Comparison of ENCODE assay signal across 1 cellular context in the genomic region with DNA sequence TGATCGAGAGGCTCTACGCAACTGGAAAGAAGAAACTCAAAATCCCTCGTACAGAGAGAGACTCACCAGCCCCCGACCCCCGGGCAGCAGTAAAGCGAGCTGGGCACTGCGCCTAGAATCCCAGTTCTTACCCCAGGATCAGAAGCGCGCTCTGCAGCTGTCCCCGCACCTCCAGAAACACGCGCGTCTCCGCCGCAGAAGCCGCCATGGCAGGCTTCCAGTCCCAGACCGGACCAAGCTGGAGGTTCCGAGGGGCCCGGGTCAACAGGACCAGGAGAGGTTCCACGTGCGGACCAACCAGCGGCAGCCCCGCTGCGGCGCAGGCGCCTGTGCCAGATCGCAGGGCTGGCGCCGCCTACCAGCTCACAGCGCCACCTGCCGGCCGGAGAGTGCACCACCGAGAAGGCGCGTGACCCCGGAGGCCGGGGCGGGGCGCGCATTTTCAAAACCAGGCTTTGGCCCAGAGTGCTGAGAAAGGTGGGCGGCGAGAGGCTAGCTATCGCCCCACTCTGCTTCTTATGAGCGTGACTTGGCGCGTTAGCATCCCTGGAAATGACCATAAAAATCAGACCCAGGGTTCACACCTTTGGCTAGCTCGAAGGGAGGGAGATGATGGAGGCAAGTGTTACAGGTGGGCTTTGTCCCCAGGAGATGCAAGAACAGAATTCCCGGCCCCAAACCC.
TF ChIP-seq lines count a peak whose summit lies in the region.

A gene with protein sequence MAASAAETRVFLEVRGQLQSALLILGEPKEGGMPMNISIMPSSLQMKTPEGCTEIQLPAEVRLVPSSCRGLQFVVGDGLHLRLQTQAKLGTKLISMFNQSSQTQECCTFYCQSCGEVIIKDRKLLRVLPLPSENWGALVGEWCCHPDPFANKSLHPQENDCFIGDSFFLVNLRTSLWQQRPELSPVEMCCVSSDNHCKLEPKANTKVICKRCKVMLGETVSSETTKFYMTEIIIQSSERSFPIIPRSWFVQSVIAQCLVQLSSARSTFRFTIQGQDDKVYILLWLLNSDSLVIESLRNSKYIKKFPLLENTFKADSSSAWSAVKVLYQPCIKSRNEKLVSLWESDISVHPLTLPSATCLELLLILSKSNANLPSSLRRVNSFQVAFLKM (minus strand): TSS at position 331 of the 682 bp plus-strand sequence. CDS start 123 bp downstream, at position 208.

TF ChIP-seq in HEK293, 187 proteins besides CTCF, POLR2A, EP300 and RAD21 (continued from another document):
- TF ChIP-seq, protein P1, sequence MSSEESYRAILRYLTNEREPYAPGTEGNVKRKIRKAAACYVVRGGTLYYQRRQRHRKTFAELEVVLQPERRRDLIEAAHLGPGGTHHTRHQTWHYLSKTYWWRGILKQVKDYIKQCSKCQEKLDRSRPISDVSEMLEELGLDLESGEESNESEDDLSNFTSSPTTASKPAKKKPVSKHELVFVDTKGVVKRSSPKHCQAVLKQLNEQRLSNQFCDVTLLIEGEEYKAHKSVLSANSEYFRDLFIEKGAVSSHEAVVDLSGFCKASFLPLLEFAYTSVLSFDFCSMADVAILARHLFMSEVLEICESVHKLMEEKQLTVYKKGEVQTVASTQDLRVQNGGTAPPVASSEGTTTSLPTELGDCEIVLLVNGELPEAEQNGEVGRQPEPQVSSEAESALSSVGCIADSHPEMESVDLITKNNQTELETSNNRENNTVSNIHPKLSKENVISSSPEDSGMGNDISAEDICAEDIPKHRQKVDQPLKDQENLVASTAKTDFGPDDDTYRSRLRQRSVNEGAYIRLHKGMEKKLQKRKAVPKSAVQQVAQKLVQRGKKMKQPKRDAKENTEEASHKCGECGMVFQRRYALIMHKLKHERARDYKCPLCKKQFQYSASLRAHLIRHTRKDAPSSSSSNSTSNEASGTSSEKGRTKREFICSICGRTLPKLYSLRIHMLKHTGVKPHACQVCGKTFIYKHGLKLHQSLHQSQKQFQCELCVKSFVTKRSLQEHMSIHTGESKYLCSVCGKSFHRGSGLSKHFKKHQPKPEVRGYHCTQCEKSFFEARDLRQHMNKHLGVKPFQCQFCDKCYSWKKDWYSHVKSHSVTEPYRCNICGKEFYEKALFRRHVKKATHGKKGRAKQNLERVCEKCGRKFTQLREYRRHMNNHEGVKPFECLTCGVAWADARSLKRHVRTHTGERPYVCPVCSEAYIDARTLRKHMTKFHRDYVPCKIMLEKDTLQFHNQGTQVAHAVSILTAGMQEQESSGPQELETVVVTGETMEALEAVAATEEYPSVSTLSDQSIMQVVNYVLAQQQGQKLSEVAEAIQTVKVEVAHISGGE (tag by site-specific recombination; conservative IDR thresholded peaks at IDR 0.05; ENCODE audit: low read depth): peak; percentile 37
- TF ChIP-seq OVOL3 (tag by site-specific recombination; IDR thresholded peaks at IDR 0.05) (no peak), BCL11B (tag by site-specific recombination; IDR thresholded peaks at IDR 0.05; ENCODE audit: low read depth) (peak; percentile 49; the same call in 1 of the 2 replicates), ZNF404 (tag by site-specific recombination; IDR thresholded peaks at IDR 0.05) (no peak), ZNF792 (tag by site-specific recombination; IDR thresholded peaks at IDR 0.05) (0 out of 2 replicates have a peak, but pooled peaks have one; percentile 9), SETDB1 (IDR thresholded peaks at IDR 0.05; ENCODE audit: insufficient read length, low read length) (peak; percentile 25), ZNF501 (tag by site-specific recombination; IDR thresholded peaks at IDR 0.05) (peak; percentile 97)
- TF ChIP-seq, protein P2, sequence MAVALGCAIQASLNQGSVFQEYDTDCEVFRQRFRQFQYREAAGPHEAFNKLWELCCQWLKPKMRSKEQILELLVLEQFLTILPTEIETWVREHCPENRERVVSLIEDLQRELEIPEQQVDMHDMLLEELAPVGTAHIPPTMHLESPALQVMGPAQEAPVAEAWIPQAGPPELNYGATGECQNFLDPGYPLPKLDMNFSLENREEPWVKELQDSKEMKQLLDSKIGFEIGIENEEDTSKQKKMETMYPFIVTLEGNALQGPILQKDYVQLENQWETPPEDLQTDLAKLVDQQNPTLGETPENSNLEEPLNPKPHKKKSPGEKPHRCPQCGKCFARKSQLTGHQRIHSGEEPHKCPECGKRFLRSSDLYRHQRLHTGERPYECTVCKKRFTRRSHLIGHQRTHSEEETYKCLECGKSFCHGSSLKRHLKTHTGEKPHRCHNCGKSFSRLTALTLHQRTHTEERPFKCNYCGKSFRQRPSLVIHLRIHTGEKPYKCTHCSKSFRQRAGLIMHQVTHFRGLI (tag by site-specific recombination; IDR thresholded peaks at IDR 0.05): peak; percentile 53; the same call in 1 of the 2 replicates
- TF ChIP-seq, protein P3, sequence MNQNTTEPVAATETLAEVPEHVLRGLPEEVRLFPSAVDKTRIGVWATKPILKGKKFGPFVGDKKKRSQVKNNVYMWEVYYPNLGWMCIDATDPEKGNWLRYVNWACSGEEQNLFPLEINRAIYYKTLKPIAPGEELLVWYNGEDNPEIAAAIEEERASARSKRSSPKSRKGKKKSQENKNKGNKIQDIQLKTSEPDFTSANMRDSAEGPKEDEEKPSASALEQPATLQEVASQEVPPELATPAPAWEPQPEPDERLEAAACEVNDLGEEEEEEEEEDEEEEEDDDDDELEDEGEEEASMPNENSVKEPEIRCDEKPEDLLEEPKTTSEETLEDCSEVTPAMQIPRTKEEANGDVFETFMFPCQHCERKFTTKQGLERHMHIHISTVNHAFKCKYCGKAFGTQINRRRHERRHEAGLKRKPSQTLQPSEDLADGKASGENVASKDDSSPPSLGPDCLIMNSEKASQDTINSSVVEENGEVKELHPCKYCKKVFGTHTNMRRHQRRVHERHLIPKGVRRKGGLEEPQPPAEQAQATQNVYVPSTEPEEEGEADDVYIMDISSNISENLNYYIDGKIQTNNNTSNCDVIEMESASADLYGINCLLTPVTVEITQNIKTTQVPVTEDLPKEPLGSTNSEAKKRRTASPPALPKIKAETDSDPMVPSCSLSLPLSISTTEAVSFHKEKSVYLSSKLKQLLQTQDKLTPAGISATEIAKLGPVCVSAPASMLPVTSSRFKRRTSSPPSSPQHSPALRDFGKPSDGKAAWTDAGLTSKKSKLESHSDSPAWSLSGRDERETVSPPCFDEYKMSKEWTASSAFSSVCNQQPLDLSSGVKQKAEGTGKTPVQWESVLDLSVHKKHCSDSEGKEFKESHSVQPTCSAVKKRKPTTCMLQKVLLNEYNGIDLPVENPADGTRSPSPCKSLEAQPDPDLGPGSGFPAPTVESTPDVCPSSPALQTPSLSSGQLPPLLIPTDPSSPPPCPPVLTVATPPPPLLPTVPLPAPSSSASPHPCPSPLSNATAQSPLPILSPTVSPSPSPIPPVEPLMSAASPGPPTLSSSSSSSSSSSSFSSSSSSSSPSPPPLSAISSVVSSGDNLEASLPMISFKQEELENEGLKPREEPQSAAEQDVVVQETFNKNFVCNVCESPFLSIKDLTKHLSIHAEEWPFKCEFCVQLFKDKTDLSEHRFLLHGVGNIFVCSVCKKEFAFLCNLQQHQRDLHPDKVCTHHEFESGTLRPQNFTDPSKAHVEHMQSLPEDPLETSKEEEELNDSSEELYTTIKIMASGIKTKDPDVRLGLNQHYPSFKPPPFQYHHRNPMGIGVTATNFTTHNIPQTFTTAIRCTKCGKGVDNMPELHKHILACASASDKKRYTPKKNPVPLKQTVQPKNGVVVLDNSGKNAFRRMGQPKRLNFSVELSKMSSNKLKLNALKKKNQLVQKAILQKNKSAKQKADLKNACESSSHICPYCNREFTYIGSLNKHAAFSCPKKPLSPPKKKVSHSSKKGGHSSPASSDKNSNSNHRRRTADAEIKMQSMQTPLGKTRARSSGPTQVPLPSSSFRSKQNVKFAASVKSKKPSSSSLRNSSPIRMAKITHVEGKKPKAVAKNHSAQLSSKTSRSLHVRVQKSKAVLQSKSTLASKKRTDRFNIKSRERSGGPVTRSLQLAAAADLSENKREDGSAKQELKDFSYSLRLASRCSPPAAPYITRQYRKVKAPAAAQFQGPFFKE (tag by site-specific recombination; IDR thresholded peaks at IDR 0.05; ENCODE audit: borderline replicate concordance): no peak
TF ChIP-seq in HEK293: peak in this region for 61.
